Comparison of ENCODE assay signal across 1 cellular context in the genomic region with DNA sequence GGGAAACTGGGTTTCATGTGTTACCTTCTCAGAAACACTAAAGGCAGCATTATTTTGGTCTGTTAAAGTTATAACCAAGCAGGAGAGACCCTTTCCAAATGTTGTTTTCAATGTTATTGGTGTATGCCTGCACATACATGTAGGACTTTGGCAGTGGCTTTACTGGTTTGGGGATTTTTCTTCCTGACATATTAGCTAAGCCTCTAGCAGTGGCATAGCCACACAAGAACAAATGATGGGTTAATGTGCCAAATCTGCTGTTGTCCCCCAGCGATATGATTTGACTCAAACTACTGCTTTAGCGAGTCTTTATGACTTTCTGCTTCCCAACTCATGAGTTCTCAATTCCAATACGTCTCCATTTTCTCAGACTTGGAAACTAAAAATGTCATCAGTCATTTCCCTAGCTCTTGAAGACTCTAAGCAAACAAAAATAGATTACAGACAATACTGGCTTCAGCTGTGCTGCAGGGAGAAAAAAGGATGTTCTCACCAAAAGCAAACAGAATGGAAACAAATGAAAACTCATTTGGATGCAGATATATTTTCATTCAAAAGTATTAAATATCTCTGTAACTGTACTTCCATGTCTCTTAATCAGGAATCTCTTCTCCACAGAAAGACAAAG.
TF ChIP-seq lines count a peak whose summit lies in the region.

No MANE protein-coding gene starts in this region.

TF ChIP-seq in IMR-90, 13 proteins besides CTCF, POLR2A, EP300 and RAD21:
- TF ChIP-seq, protein P1, sequence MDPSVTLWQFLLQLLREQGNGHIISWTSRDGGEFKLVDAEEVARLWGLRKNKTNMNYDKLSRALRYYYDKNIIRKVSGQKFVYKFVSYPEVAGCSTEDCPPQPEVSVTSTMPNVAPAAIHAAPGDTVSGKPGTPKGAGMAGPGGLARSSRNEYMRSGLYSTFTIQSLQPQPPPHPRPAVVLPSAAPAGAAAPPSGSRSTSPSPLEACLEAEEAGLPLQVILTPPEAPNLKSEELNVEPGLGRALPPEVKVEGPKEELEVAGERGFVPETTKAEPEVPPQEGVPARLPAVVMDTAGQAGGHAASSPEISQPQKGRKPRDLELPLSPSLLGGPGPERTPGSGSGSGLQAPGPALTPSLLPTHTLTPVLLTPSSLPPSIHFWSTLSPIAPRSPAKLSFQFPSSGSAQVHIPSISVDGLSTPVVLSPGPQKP (IDR thresholded peaks at IDR 0.05; ENCODE audit: borderline replicate concordance, low read depth, low read length), result no peak
- TF ChIP-seq SMC3 (IDR thresholded peaks at IDR 0.05; ENCODE audit: low read depth, low read length), result no peak
- no peak for TF ChIP-seq BHLHE40 (IDR thresholded peaks at IDR 0.05; ENCODE audit: low read depth, low read length)
- no peak for TF ChIP-seq USF2 (IDR thresholded peaks at IDR 0.05; ENCODE audit: low read depth, low read length)
- no peak for TF ChIP-seq RCOR1 (IDR thresholded peaks at IDR 0.05; ENCODE audit: insufficient replicate concordance, low read length)
- no peak for TF ChIP-seq CHD1 (IDR thresholded peaks at IDR 0.05; ENCODE audit: low read depth, low read length)
- TF ChIP-seq CEBPB (IDR thresholded peaks at IDR 0.05; ENCODE audit: low read depth, low read length), result no peak
- no peak for TF ChIP-seq NFE2L2 (IDR thresholded peaks at IDR 0.05; ENCODE audit: low read depth, low read length)
- TF ChIP-seq MAFK (IDR thresholded peaks at IDR 0.05; ENCODE audit: low read depth, low read length), result no peak
- no peak for TF ChIP-seq RFX5 (IDR thresholded peaks at IDR 0.05; ENCODE audit: low read depth, low read length)
- no peak for TF ChIP-seq MXI1 (IDR thresholded peaks at IDR 0.05; ENCODE audit: borderline replicate concordance, low read depth, low read length)
- TF ChIP-seq MAZ (IDR thresholded peaks at IDR 0.05; ENCODE audit: borderline replicate concordance, low read depth, low read length), result no peak
- no peak for TF ChIP-seq FOS (IDR thresholded peaks at IDR 0.05; ENCODE audit: low read depth, low read length)
